ENCODE assay signal across 15 cellular contexts in the genomic region with DNA sequence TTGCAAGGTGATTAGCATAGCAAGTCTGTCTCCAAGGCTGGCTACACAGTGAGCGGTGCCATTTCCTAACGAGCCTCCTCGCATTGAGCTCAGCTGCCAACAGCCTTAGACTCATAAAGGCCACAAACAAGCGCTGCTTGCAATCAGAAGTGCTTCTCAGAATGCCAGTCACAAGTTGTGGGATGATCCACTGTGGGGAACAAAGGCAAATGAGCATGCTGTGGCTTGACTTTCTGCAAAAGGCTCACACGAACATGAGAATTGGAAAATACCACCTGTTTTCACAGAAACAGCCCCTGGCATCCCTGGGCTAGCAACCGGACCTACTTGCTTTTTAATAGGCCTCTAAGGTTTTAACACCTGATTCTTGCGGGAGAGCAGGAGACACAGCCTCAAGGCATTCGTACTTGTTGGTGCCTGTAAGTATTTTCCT.
DNase-seq lines count a peak whose midpoint lies in the region; ATAC-seq and TF ChIP-seq lines count a peak whose summit lies in the region.
"Had no signal": no experiment of that assay in that cellular context is flagged by ENCODE, and none has a peak within 500 bp of the region (broad histone marks: within the 10 kb centered on the region; RNA-seq: fewer than 3 reads in every experiment).

No MANE protein-coding gene starts in this region.

- H3K9me3 Mint-ChIP-seq in nephron = no peaks in the 10 kb centered on the region
- no peaks in the 10 kb centered on the region for H3K9me3 Mint-ChIP-seq in activated CD8-positive, alpha-beta T cell treated with anti-CD3 and anti-CD28 coated beads for 36 hours
- no peaks in the 10 kb centered on the region for H3K9me3 Mint-ChIP-seq in HFFc6
- H3K9me3 Mint-ChIP-seq: activated T-helper 17 cell treated with anti-CD3 and anti-CD28 coated beads, Interleukin-2, amount 50 U/mL, for 72 hours had no signal

- intact Hi-C loops in esophagus muscularis mucosa (cut with DNase I) = no loop called here
- intact Hi-C loops in tibial artery (cut with DNase I; ENCODE audit: low total_unique reads) = no loop called here
- intact Hi-C loops in activated CD8-positive, alpha-beta T cell treated with anti-CD3 and anti-CD28 coated beads for 36 hours (cut with micrococcal nuclease) = no loop called here

- no peak for ATAC-seq in GM21515 (IDR thresholded peaks at IDR 0.05; ENCODE audit: unreplicated experiment)
- ATAC-seq in activated CD8-positive, alpha-beta T cell treated with anti-CD3 and anti-CD28 coated beads for 36 hours = no peak
- ATAC-seq: activated T-helper 17 cell treated with anti-CD3 and anti-CD28 coated beads, Interleukin-2, amount 50 U/mL, for 72 hours; HCT116 had no signal

- DNase-seq in DMS 273 (lab: John Stamatoyannopoulos, UW; ENCODE audit: unreplicated experiment) (peak; percentile 15), DMS 273 treated with DMSO at 0.1 percent for 48 hours (lab: John Stamatoyannopoulos, UW) (no peak), esophagus muscularis mucosa (ENCODE audit: extremely low spot score) (no peak), tibial artery (no peak), HFFc6 (no peak)
- no peak for DNase-seq in activated CD8-positive, alpha-beta T cell treated with anti-CD3 and anti-CD28 coated beads for 36 hours
- DNase-seq: 8988T; activated CD4-positive, CD25-positive, alpha-beta regulatory T cell; NCI-H510A treated with DMSO at 0.1 percent for 48 hours; small intestine had no signal

- CTCF ChIA-PET in activated CD8-positive, alpha-beta T cell treated with anti-CD3 and anti-CD28 coated beads for 36 hours (lab: Charles Lee) = interaction anchor here (1.7 kb wide), 1 partner anchor 26 kb away, joined by 6 read pairs; no protein-coding TSS in a partner anchor

- peak overlapping the region; percentile 69 to 75 (median 74) for H3K27ac ChIP-seq in esophagus muscularis mucosa (replicated peaks in 1 of 4)
- H3K27ac ChIP-seq in tibial artery = peak overlapping the region; percentile 2 to 93

- 70% methylated on average over 8 of the region's 8 CpGs for WGBS in esophagus muscularis mucosa

- H3K9me3 ChIP-seq in esophagus muscularis mucosa = no peaks in the 10 kb centered on the region
- H3K9me3 ChIP-seq in tibial artery = no peaks in the 10 kb centered on the region

- TF ChIP-seq POLR2A in esophagus muscularis mucosa (IDR thresholded peaks at IDR 0.05; ENCODE audit: low read depth) = no peak

- H3K27me3 ChIP-seq in esophagus muscularis mucosa (no peaks in the 10 kb centered on the region), tibial artery (no peaks in the 10 kb centered on the region)

- peaks cover 44% of the 10 kb centered on the region for H3K36me3 Mint-ChIP-seq in nephron (ENCODE audit: low read depth)
- no peaks in the 10 kb centered on the region for H3K36me3 Mint-ChIP-seq in activated CD8-positive, alpha-beta T cell treated with anti-CD3 and anti-CD28 coated beads for 36 hours (ENCODE audit: low read depth)
- H3K36me3 Mint-ChIP-seq in HFFc6 (ENCODE audit: low read depth) = peaks cover 17% of the 10 kb centered on the region; the same call in 1 of the 2 replicates

- H3K4me1 Mint-ChIP-seq in nephron (peaks cover 30% of the 10 kb centered on the region), HFFc6 (ENCODE audit: low read depth) (peaks cover 34% of the 10 kb centered on the region)
- H3K4me1 Mint-ChIP-seq in activated CD8-positive, alpha-beta T cell treated with anti-CD3 and anti-CD28 coated beads for 36 hours (ENCODE audit: low read depth) = no peaks in the 10 kb centered on the region
- H3K4me1 Mint-ChIP-seq: activated T-helper 17 cell treated with anti-CD3 and anti-CD28 coated beads, Interleukin-2, amount 50 U/mL, for 72 hours had no signal

- no peak overlapping the region for H3K4me3 ChIP-seq in esophagus muscularis mucosa
- H3K4me3 ChIP-seq in tibial artery = no peak overlapping the region
- H3K4me3 ChIP-seq: lung had no signal

- peaks cover 0 to 42% (median 28%) of the 10 kb centered on the region in 4 donors for H3K36me3 ChIP-seq in esophagus muscularis mucosa
- H3K36me3 ChIP-seq in tibial artery = peaks cover 0 to 51% (median 4%) of the 10 kb centered on the region in 3 donors

- no peak for TF ChIP-seq EP300 in esophagus muscularis mucosa (IDR thresholded peaks at IDR 0.05)

- no peaks in the 10 kb centered on the region for H3K27me3 Mint-ChIP-seq in nephron (ENCODE audit: low read depth)
- no peaks in the 10 kb centered on the region for H3K27me3 Mint-ChIP-seq in activated CD8-positive, alpha-beta T cell treated with anti-CD3 and anti-CD28 coated beads for 36 hours
- peaks cover 4% of the 10 kb centered on the region for H3K27me3 Mint-ChIP-seq in HFFc6 (ENCODE audit: insufficient read depth)
- H3K27me3 Mint-ChIP-seq: activated T-helper 17 cell treated with anti-CD3 and anti-CD28 coated beads, Interleukin-2, amount 50 U/mL, for 72 hours had no signal

- H3K27ac Mint-ChIP-seq in nephron = peak overlapping the region; percentile 55 to 87 (median 72)
- no peak overlapping the region for H3K27ac Mint-ChIP-seq in activated CD8-positive, alpha-beta T cell treated with anti-CD3 and anti-CD28 coated beads for 36 hours
- H3K27ac Mint-ChIP-seq in HFFc6 = no peak overlapping the region
- H3K27ac Mint-ChIP-seq: activated T-helper 17 cell treated with anti-CD3 and anti-CD28 coated beads, Interleukin-2, amount 50 U/mL, for 72 hours had no signal

- H3K4me3 Mint-ChIP-seq in nephron (no peak overlapping the region), HFFc6 (no peak overlapping the region)
- no peak overlapping the region for H3K4me3 Mint-ChIP-seq in activated CD8-positive, alpha-beta T cell treated with anti-CD3 and anti-CD28 coated beads for 36 hours
- H3K4me3 Mint-ChIP-seq: activated T-helper 17 cell treated with anti-CD3 and anti-CD28 coated beads, Interleukin-2, amount 50 U/mL, for 72 hours had no signal

- TF ChIP-seq CTCF in esophagus muscularis mucosa (IDR thresholded peaks at IDR 0.05) (no peak), nephron (IDR thresholded peaks at IDR 0.05; ENCODE audit: unreplicated experiment in 3 of 3) (no peak), tibial artery (IDR thresholded peaks at IDR 0.05) (no peak), HFFc6 (IDR thresholded peaks at IDR 0.05) (no peak)
- no peak for TF ChIP-seq CTCF in activated CD8-positive, alpha-beta T cell treated with anti-CD3 and anti-CD28 coated beads for 36 hours (IDR thresholded peaks at IDR 0.05)

- H3K4me1 ChIP-seq in esophagus muscularis mucosa (peaks cover 74 to 98% (median 88%) of the 10 kb centered on the region in 4 donors), tibial artery (peaks cover 0 to 98% (median 49%) of the 10 kb centered on the region in 4 donors)

- POLR2A ChIA-PET in activated CD8-positive, alpha-beta T cell treated with anti-CD3 and anti-CD28 coated beads for 36 hours (lab: Charles Lee) = no interaction called here

Comparison
In these comparisons a context has a peak if more than half of its experiments do, and no peak if none do; other contexts are left out.
1. H3K27ac Mint-ChIP-seq: peak in nephron (3 of 3); none in activated CD8-positive, alpha-beta T cell treated with anti-CD3 and anti-CD28 coated beads for 36 hours (single experiment) and HFFc6 (single experiment).